In the genomic region with DNA sequence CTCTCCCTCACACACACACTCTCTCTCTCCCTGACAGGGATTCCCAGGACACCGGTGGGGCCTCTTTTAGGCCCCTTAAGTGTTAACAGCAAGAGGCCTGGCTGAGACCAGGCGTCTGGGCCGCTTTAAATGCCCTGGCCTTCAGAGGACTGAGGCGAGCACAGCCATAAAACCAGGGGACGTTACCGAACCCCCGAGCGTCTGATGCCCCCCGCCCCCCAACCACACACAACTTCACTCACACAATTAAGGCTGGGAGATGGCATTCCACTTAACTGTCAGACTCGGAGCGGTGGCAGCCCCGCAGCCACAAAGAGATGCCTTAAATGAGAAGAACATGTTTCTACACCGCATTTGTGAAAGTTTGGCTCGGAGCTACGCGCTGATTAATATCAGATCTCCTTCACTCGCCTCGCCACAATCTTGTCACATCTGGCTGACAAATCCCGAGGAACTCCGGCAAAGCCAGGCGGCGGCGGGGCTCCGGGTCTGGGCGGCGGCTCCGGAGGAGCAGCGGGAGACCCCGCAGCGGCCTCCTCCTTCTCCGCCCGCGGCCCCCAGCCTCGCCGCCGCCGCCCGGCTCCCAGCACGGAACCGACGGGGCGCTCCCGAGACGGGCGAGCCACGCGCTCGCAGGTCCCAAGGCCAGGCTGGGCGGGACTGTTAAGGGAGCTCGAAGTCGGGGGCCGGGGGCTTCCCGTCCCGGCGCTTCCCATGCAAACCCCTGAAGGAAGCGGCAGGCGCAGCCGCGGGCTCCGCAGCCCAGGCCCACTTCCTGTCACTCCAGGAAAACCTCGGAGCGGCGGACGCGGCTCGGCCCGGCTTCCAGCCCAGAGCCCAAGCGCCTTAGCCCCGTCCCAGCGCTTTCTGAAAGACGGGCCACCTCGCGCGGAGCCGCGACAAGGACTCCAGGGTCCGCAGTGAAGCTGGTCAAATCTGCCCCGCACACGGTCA, we compare ENCODE assay signal across 8 cellular contexts. TPM values are rescaled to one million over a fixed set of nuclear protein-coding genes. Genes with fewer than 3 reads are reported as not detected.
DNase-seq lines count a peak whose midpoint lies in the region; ATAC-seq and TF ChIP-seq lines count a peak whose summit lies in the region.

No MANE protein-coding gene starts in this region.

- H3K9me3 Mint-ChIP-seq in CD4-positive, alpha-beta memory T cell: peaks cover 0 to 7% (median 0%) of the 10 kb centered on the region in 8 donors
- H3K9me3 Mint-ChIP-seq in neural progenitor cell: peaks cover 4% of the 10 kb centered on the region

- H3K79me2 ChIP-seq in neural progenitor cell (ENCODE audit: low read depth): no peaks in the 10 kb centered on the region

- H3K27me3 Mint-ChIP-seq in CD4-positive, alpha-beta memory T cell: peaks cover 46 to 47% of the 10 kb centered on the region in 2 donors
- peaks cover 54% of the 10 kb centered on the region for H3K27me3 Mint-ChIP-seq in neural progenitor cell (ENCODE audit: insufficient read depth, low read depth)

- H3K27ac Mint-ChIP-seq in CD4-positive, alpha-beta memory T cell: no peak overlapping the region
- no peak overlapping the region for H3K27ac Mint-ChIP-seq in neural progenitor cell

- no peak for DNase-seq in CD4-positive, alpha-beta memory T cell
- peak; percentile 80 for DNase-seq in RPMI7951 (ENCODE audit: low read depth)
- peak; percentile 51 for DNase-seq in fibroblast of gingiva (ENCODE audit: low read depth)
- DNase-seq in neural progenitor cell (ENCODE audit: low spot score): peak; percentile 76
- no peak for DNase-seq in effector CD8-positive, alpha-beta T cell (lab: John Stamatoyannopoulos, UW)
- DNase-seq in CD1c-positive myeloid dendritic cell (ENCODE audit: extremely low spot score): no peak

- no peak overlapping the region for H3K9ac ChIP-seq in neural progenitor cell

- no peaks in the 10 kb centered on the region for H3K4me1 ChIP-seq in CD4-positive, alpha-beta memory T cell (ENCODE audit: insufficient read depth, low read length)
- peaks cover 5% of the 10 kb centered on the region for H3K4me1 ChIP-seq in neural progenitor cell

- peak overlapping the region; percentile 96 for H2AFZ ChIP-seq in neural progenitor cell (replicated peaks)

- intact Hi-C loops in CD4-positive, alpha-beta memory T cell (cut with micrococcal nuclease): no loop called here

- H3K4me1 Mint-ChIP-seq in CD4-positive, alpha-beta memory T cell: peaks cover 0 to 18% (median 12%) of the 10 kb centered on the region in 4 donors
- peaks cover 10% of the 10 kb centered on the region for H3K4me1 Mint-ChIP-seq in neural progenitor cell

- no peaks in the 10 kb centered on the region for H3K9me3 ChIP-seq in CD4-positive, alpha-beta memory T cell (ENCODE audit: control insufficient read depth in 1 of 2, low read length in 2 of 2)
- no peaks in the 10 kb centered on the region for H3K9me3 ChIP-seq in neural progenitor cell (ENCODE audit: low read depth)

- H3K36me3 Mint-ChIP-seq in CD4-positive, alpha-beta memory T cell: no peaks in the 10 kb centered on the region
- H3K36me3 Mint-ChIP-seq in neural progenitor cell: no peaks in the 10 kb centered on the region

- peaks cover 23% of the 10 kb centered on the region for H3F3A ChIP-seq in neural progenitor cell (ENCODE audit: low read depth)

- H3K4me3 ChIP-seq in CD4-positive, alpha-beta memory T cell (ENCODE audit: low read length in 2 of 2): no peak overlapping the region
- H3K4me3 ChIP-seq in neural progenitor cell: peak overlapping the region; percentile 58

- TF ChIP-seq CTCF in neural progenitor cell (IDR thresholded peaks at IDR 0.05): no peak

- H3K27ac ChIP-seq in CD4-positive, alpha-beta memory T cell (ENCODE audit: low read depth, low read length): no peak overlapping the region
- H3K27ac ChIP-seq in neural progenitor cell: no peak overlapping the region

- POLR2A ChIA-PET in CD4-positive, alpha-beta memory T cell (lab: Charles Lee; ENCODE audit: partially characterized antibody): no interaction called here

- no peaks in the 10 kb centered on the region for H3K36me3 ChIP-seq in CD4-positive, alpha-beta memory T cell (ENCODE audit: insufficient read depth, low read length)
- H3K36me3 ChIP-seq in neural progenitor cell: no peaks in the 10 kb centered on the region

- peaks cover 5% of the 10 kb centered on the region for H4K20me1 ChIP-seq in neural progenitor cell (ENCODE audit: low read depth)

- H3K4me3 Mint-ChIP-seq in CD4-positive, alpha-beta memory T cell: peak overlapping the region; percentile 15 to 69 (median 33)
- H3K4me3 Mint-ChIP-seq in neural progenitor cell: peak overlapping the region; percentile 86

- CTCF ChIA-PET in CD4-positive, alpha-beta memory T cell (lab: Charles Lee; ENCODE audit: partially characterized antibody): no interaction called here

- ATAC-seq in HG03439 (IDR thresholded peaks at IDR 0.05; ENCODE audit: unreplicated experiment) (no peak), GM18520 (IDR thresholded peaks at IDR 0.05; ENCODE audit: unreplicated experiment) (no peak)

- peak overlapping the region; percentile 84 for H3K4me2 ChIP-seq in neural progenitor cell

- peaks cover 21% of the 10 kb centered on the region for H3K27me3 ChIP-seq in CD4-positive, alpha-beta memory T cell (ENCODE audit: insufficient read depth, low read length)
- H3K27me3 ChIP-seq in neural progenitor cell: peaks cover 98% of the 10 kb centered on the region

RNA-seq across cellular contexts. Expression of gene BNC1, which starts 1.3 kb away (rescaled TPM):
- total RNA-seq in CD4-positive, alpha-beta memory T cell: not detected
- polyA plus RNA-seq in CD4-positive, alpha-beta memory T cell: not detected
- 6.6 and 8.8 TPM in 2 replicates for total RNA-seq in RPMI7951 (2014; rRNA removed; shearing (Covaris generic))
- not detected in 2 replicates for total RNA-seq in neural progenitor cell (ENCODE audit: low replicate concordance)

Comparison
In these comparisons a context has a peak if more than half of its experiments do, and no peak if none do; other contexts are left out.
1. DNase-seq: peak in RPMI7951 (single experiment), fibroblast of gingiva (single experiment) and neural progenitor cell (single experiment); none in CD4-positive, alpha-beta memory T cell (0 of 5), effector CD8-positive, alpha-beta T cell (single experiment) and CD1c-positive myeloid dendritic cell (single experiment).